ENCODE assay signal across 22 cellular contexts in the genomic region with DNA sequence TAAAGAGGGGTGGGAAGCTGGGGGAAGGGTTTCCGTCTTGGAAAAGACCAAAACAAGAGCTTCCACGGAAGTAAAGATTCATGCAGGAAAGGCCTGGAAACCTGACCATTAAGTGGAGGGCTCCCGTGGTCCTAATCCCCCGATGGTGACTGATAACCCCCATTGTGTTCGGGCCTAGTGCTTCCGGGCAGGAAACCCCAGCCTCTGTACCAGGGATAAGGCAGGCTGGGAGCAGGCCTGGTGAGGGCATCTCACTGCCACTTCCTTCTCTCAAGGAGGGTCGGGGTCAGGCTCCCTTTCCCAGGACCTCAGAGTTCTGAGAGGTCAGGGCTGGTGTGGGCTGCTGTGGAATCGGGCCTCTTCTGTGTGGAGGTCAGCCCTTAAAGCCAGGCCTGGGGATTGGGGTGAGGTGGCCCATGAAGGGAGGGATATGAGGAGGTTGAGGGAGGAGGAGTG.
"Had no signal": no experiment of that assay in that cellular context is flagged by ENCODE, and none has a peak within 500 bp of the region (broad histone marks: within the 10 kb centered on the region; RNA-seq: fewer than 3 reads in every experiment).

No MANE protein-coding gene starts in this region.

- H3K27ac Mint-ChIP-seq: activated CD8-positive, alpha-beta T cell treated with anti-CD3 and anti-CD28 coated beads for 36 hours; activated naive CD4-positive, alpha-beta T cell treated with anti-CD3 and anti-CD28 coated beads, Interleukin-2, amount 50 U/mL, for 72 hours; mesothelial cell of epicardium; stimulated activated memory B cell treated with anti-CD40 and anti-IgM and Interleukin-4, amounts not matched to agents 10 μg/mL and 1 μg/mL and 100 μg/mL, for 72 hours; T-helper 17 cell had no signal

- H3K4me1 Mint-ChIP-seq: mesothelial cell of epicardium; stimulated activated memory B cell treated with anti-CD40 and anti-IgM and Interleukin-4, amounts not matched to agents 10 μg/mL and 1 μg/mL and 100 μg/mL, for 72 hours had no signal

- H3K4me1 ChIP-seq: body of pancreas, colonic mucosa, gastroesophageal sphincter, left ventricle myocardium inferior, pancreas, uterus had no signal

- H3K36me3 ChIP-seq: colonic mucosa, gastroesophageal sphincter, left ventricle myocardium inferior, pancreas, thyroid gland, uterus, WERI-Rb-1 had no signal

- H3K27me3 Mint-ChIP-seq: T-helper 17 cell had no signal

- H3K9me3 ChIP-seq: body of pancreas, colonic mucosa, gastroesophageal sphincter, pancreas, thyroid gland, uterus had no signal

- H3K27me3 ChIP-seq: body of pancreas, colonic mucosa, gastroesophageal sphincter, pancreas, thyroid gland, uterus had no signal

- H3K4me3 ChIP-seq: body of pancreas, colonic mucosa, gastroesophageal sphincter, left ventricle myocardium inferior, pancreas, thyroid gland, uterus had no signal

- FAIRE-seq: islet of Langerhans had no signal

- H3K4me3 Mint-ChIP-seq: activated CD8-positive, alpha-beta T cell treated with anti-CD3 and anti-CD28 coated beads for 36 hours; mesothelial cell of epicardium; stimulated activated memory B cell treated with anti-CD40 and anti-IgM and Interleukin-4, amounts not matched to agents 10 μg/mL and 1 μg/mL and 100 μg/mL, for 72 hours; T-helper 17 cell had no signal

- H3K36me3 Mint-ChIP-seq: mesothelial cell of epicardium; stimulated activated memory B cell treated with anti-CD40 and anti-IgM and Interleukin-4, amounts not matched to agents 10 μg/mL and 1 μg/mL and 100 μg/mL, for 72 hours had no signal

- H3K27ac ChIP-seq: body of pancreas, colonic mucosa, epithelial cell of prostate, left ventricle myocardium inferior, pancreas, thyroid gland, uterus, WERI-Rb-1 had no signal

- ATAC-seq: activated CD8-positive, alpha-beta T cell treated with anti-CD3 and anti-CD28 coated beads for 36 hours; activated naive CD4-positive, alpha-beta T cell treated with anti-CD3 and anti-CD28 coated beads, Interleukin-2, amount 50 U/mL, for 72 hours; body of pancreas; gastroesophageal sphincter; pancreas; stimulated activated memory B cell treated with anti-CD40 and anti-IgM and Interleukin-4, amounts not matched to agents 10 μg/mL and 1 μg/mL and 100 μg/mL, for 72 hours; T-helper 17 cell had no signal

- DNase-seq: activated CD4-positive, alpha-beta T cell treated with anti-CD3 and anti-CD28 coated beads for 4 hours; activated CD8-positive, alpha-beta memory T cell treated with anti-CD3 and anti-CD28 coated beads, Interleukin-2, amount 50 U/mL, for 4 hours; activated CD8-positive, alpha-beta T cell treated with anti-CD3 and anti-CD28 coated beads for 36 hours; activated effector memory CD4-positive, alpha-beta T cell treated with anti-CD3 and anti-CD28 coated beads, Interleukin-2, amount 50 U/mL, for 16 hours; activated T-cell treated with anti-CD3 and anti-CD28 coated beads, Interleukin-2, amount 50 U/mL, for 48 hours; amniotic stem cell; body of pancreas; caudate nucleus; colonic mucosa; left ventricle myocardium inferior; pancreas; stimulated activated CD4-positive, alpha-beta T cell treated with anti-CD3 and anti-CD28 coated beads, Interleukin-2, amount 100 ng/mL, for 48 hours; T-helper 17 cell; thyroid gland; uterus; WERI-Rb-1 had no signal
